9 cellular contexts compared by ENCODE assay signal in the genomic region with DNA sequence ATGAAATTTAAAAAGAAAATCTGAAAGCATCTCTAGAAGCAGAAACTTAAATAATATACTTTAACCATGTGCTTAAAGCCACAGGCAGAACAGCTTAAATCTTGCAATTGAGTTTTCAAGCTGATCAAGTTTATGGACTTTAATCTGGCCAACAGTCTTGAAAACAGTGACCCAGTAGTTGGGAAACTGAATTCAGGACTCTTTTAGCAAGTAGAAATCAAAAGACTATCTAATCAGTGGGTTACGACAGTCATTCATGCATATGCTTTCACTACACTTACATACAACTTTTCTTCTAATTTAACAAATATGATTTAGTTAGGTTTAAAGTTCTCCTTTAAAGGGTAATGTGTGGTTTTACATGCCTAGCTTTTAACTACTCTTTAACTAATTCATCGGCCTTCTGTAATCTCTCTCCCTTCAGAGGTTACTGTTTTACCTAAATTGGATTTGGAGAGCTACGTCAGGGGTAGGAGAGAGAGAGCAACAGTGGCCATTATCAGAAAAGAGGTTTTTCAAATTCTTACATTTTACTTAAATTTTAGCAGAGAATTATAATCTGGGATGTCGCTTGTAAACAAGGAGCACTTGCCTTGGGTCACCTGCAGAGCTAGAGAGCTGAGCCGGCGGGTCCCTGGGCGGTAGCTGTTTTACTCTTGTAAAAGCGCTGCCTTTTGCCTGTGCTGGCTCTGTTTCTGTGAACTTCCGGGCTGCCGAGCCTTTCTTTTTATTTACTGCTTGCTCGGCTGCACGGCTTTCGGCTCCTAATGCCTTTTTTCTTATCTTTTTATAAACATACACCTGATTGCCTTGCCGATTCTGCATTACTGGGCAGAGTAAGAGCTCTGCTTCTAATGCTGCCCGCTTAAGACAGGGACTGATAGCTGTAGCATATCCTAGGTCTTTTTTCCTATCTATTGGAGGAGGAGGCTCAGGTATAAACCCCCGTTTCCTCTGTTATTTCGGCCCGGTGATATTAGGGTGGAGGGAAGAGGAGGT. TPM values are rescaled to one million over a fixed set of nuclear protein-coding genes. Genes with fewer than 3 reads are reported as not detected.
DNase-seq lines count a peak whose midpoint lies in the region; ATAC-seq and TF ChIP-seq lines count a peak whose summit lies in the region.
"Had no signal": no experiment of that assay in that cellular context is flagged by ENCODE, and none has a peak within 500 bp of the region (broad histone marks: within the 10 kb centered on the region; RNA-seq: fewer than 3 reads in every experiment).

No MANE protein-coding gene starts in this region.

- H3K27me3 ChIP-seq in CD4-positive, alpha-beta memory T cell (ENCODE audit: insufficient read depth, low read length), result no peaks in the 10 kb centered on the region
- H3K27me3 ChIP-seq in HUES48 (ENCODE audit: control insufficient read depth, insufficient read depth, low read length), result no peaks in the 10 kb centered on the region
- no peaks in the 10 kb centered on the region for H3K27me3 ChIP-seq in duodenal mucosa (ENCODE audit: control insufficient read depth in 1 of 2, insufficient read depth in 2 of 2, low read length in 2 of 2)

- POLR2A ChIA-PET in CD4-positive, alpha-beta memory T cell (lab: Charles Lee; ENCODE audit: partially characterized antibody), result interaction anchor here (0.7 to 6.2 kb wide), 43 partner anchors 7 to 914 kb away, joined by 3 to 73 read pairs (median 4); a partner anchor contains a TSS

- peak overlapping the region; percentile 81 to 99 (median 96) for H3K27ac Mint-ChIP-seq in CD4-positive, alpha-beta memory T cell

- peaks cover 36 to 64% (median 52%) of the 10 kb centered on the region in 4 donors for H3K4me1 Mint-ChIP-seq in CD4-positive, alpha-beta memory T cell

- peaks cover 6 to 22% of the 10 kb centered on the region in 2 donors for H3K36me3 Mint-ChIP-seq in CD4-positive, alpha-beta memory T cell

- no peaks in the 10 kb centered on the region for H3K27me3 Mint-ChIP-seq in CD4-positive, alpha-beta memory T cell

- TF ChIP-seq CTCF in mucosa of descending colon (IDR thresholded peaks at IDR 0.05), result no peak

- H3K9me3 ChIP-seq in CD4-positive, alpha-beta memory T cell (ENCODE audit: control insufficient read depth in 1 of 2, low read length in 2 of 2), result no peaks in the 10 kb centered on the region
- H3K9me3 ChIP-seq in HUES48 (ENCODE audit: control insufficient read depth, insufficient read depth, low read length) (no peaks in the 10 kb centered on the region), duodenal mucosa (ENCODE audit: control insufficient read depth in 1 of 2, low read length in 2 of 2) (no peaks in the 10 kb centered on the region), mucosa of descending colon (no peaks in the 10 kb centered on the region)

- CTCF ChIA-PET in CD4-positive, alpha-beta memory T cell (lab: Charles Lee; ENCODE audit: partially characterized antibody), result interaction anchor here (0.6 to 7.4 kb wide), 11 partner anchors 8 to 654 kb away, joined by 3 to 82 read pairs (median 4); a partner anchor contains a TSS

- ATAC-seq in GM19468 (IDR thresholded peaks at IDR 0.05; ENCODE audit: extremely low read depth, unreplicated experiment) (peak; percentile 47), mucosa of descending colon (peak; percentile 88)

- H3K9me3 Mint-ChIP-seq in CD4-positive, alpha-beta memory T cell, result no peaks in the 10 kb centered on the region

- peak overlapping the region; percentile 49 to 95 for H3K4me3 ChIP-seq in CD4-positive, alpha-beta memory T cell (ENCODE audit: low read length in 2 of 2)
- H3K4me3 ChIP-seq in HUES48 (ENCODE audit: low read depth, low read length) (peak overlapping the region; percentile 50), duodenal mucosa (ENCODE audit: low read depth in 1 of 2, low read length in 2 of 2) (peak overlapping the region; percentile 74 to 85), mucosa of descending colon (no peak overlapping the region)

- peak overlapping the region; percentile 14 for H3K9ac ChIP-seq in HUES48 (ENCODE audit: low read depth, low read length)
- H3K9ac ChIP-seq in duodenal mucosa (ENCODE audit: low read depth in 1 of 2, low read length in 2 of 2), result peak overlapping the region; percentile 71 to 87
- H3K9ac ChIP-seq: KMS-11 had no signal

- H3K36me3 ChIP-seq in CD4-positive, alpha-beta memory T cell (ENCODE audit: insufficient read depth, low read length), result no peaks in the 10 kb centered on the region
- H3K36me3 ChIP-seq in HUES48 (ENCODE audit: control insufficient read depth, insufficient read depth, low read length), result no peaks in the 10 kb centered on the region
- no peaks in the 10 kb centered on the region for H3K36me3 ChIP-seq in duodenal mucosa (ENCODE audit: control insufficient read depth in 1 of 2, insufficient read depth in 2 of 2, low read length in 2 of 2)
- H3K36me3 ChIP-seq in mucosa of descending colon (ENCODE audit: low read depth), result no peaks in the 10 kb centered on the region

- intact Hi-C loops in CD4-positive, alpha-beta memory T cell (cut with micrococcal nuclease), result loop anchor here (1.0 to 10.0 kb wide), 6 partner anchors 29 to 408 kb away; a partner anchor contains a TSS
- intact Hi-C loops in mucosa of descending colon (cut with DNase I, micrococcal nuclease), result no loop called here

- peak overlapping the region; percentile 94 to 99 (median 96) for H3K4me3 Mint-ChIP-seq in CD4-positive, alpha-beta memory T cell

- peak overlapping the region; percentile 72 for H3K27ac ChIP-seq in CD4-positive, alpha-beta memory T cell (ENCODE audit: low read depth, low read length)
- peak overlapping the region; percentile 77 for H3K27ac ChIP-seq in HUES48 (ENCODE audit: low read depth, low read length)
- H3K27ac ChIP-seq in duodenal mucosa (ENCODE audit: low read depth, low read length), result peak overlapping the region; percentile 59
- H3K27ac ChIP-seq: KMS-11 had no signal

- peak; percentile 72 to 79 (median 74) for DNase-seq in CD4-positive, alpha-beta memory T cell
- DNase-seq in activated CD4-positive, alpha-beta T cell treated with anti-CD3 and anti-CD28 coated beads for 48 hours, result peak; percentile 67
- DNase-seq in mucosa of descending colon (peak; percentile 78 to 82 (median 79)), D341Med (ENCODE audit: low spot score) (no peak)
- peak; percentile 20 for DNase-seq in stimulated activated CD8-positive, alpha-beta memory T cell treated with anti-CD3 and anti-CD28 coated beads, Interleukin-7, amount 100 ng/mL, for 24 hours (ENCODE audit: low read depth)

- H3K4me1 ChIP-seq in CD4-positive, alpha-beta memory T cell (ENCODE audit: insufficient read depth, low read length), result peaks cover 60% of the 10 kb centered on the region
- H3K4me1 ChIP-seq in HUES48 (ENCODE audit: control insufficient read depth, insufficient read depth, low read length) (peaks cover 51% of the 10 kb centered on the region), duodenal mucosa (ENCODE audit: control insufficient read depth in 1 of 2, insufficient read depth in 2 of 2, low read length in 2 of 2) (peaks cover 13 to 33% of the 10 kb centered on the region in 2 donors), mucosa of descending colon (ENCODE audit: low read depth) (peaks cover 19% of the 10 kb centered on the region)

RNA-seq across cellular contexts. Expression of a gene that starts 17.4 kb away (rescaled TPM):
- total RNA-seq in CD4-positive, alpha-beta memory T cell, result 10 to 100 TPM; 40.5 to 42.3 TPM
- 1 to 10 TPM; 5.3 to 7.7 TPM for polyA plus RNA-seq in CD4-positive, alpha-beta memory T cell
- 100 to 1,000 TPM in 1 of 3 donors, 10 to 100 TPM in 2; 47.7 to 118 (median 55.2) TPM for total RNA-seq in mucosa of descending colon

RNA-seq across cellular contexts. Expression of a gene that starts 28.8 kb away (rescaled TPM):
- 10 to 100 TPM; 18.2 to 19.6 TPM for total RNA-seq in CD4-positive, alpha-beta memory T cell
- 10 to 100 TPM; 44.9 to 57.5 TPM for polyA plus RNA-seq in CD4-positive, alpha-beta memory T cell
- total RNA-seq in mucosa of descending colon, result 10 to 100 TPM in 2 of 3 donors, 1 to 10 TPM in 1; 8.8 to 12.8 (median 10.7) TPM
